In the genomic region with DNA sequence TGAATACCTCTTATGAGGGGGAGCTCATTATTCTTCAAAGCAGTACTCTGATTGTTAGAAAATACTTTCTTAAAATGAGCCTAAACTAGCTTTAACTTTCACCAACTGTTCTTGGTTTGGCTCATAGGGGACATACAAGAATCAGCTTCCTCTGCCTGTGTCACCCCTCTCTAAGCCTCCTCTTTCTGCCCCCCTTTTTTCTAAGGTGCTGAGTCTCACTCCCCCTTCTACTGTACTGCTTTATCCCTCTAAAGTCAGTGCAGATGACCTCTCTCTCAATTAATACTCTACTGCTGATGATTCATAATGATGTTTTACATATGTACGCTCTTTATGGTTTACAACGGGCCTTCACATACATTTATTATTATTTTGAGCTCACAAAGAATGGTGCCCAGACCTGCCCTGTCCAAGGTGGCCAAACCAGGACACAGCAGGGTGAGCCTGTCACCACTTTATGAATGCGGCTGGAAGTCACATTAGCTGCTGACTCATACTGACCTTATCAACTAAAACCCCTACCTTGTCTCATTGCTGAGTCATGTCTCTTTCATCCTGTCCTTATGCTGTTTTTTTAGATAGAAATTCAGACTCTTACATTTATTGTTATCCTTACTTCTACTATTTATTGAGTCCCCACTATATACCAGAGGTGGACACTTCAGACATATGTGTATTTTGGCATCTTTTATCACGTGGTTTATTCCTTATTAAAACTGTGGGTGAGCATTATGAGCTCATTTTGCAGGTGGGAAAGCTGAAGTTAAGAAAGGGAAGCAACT, we compare ENCODE assay signal across 10 cellular contexts.
DNase-seq lines count a peak whose midpoint lies in the region; ATAC-seq and TF ChIP-seq lines count a peak whose summit lies in the region.
"Had no signal": no experiment of that assay in that cellular context is flagged by ENCODE, and none has a peak within 500 bp of the region (broad histone marks: within the 10 kb centered on the region; RNA-seq: fewer than 3 reads in every experiment).

No MANE protein-coding gene starts in this region.

- no peaks in the 10 kb centered on the region for H3K79me2 ChIP-seq in hepatocyte

- H2AFZ ChIP-seq in hepatocyte: no peak overlapping the region

- no peaks in the 10 kb centered on the region for H4K20me1 ChIP-seq in hepatocyte (ENCODE audit: insufficient read depth, poor library complexity, severe bottlenecking)

- 51% methylated on average over 4 of the region's 4 CpGs for WGBS in hepatocyte (ENCODE audit: low lambda C conversion rate, missing lambda C conversion rate)

- TF ChIP-seq CTCF in RWPE2 (IDR thresholded peaks at IDR 0.05; ENCODE audit: poor library complexity, severe bottlenecking): no peak
- TF ChIP-seq CTCF in hepatocyte (IDR thresholded peaks at IDR 0.05; ENCODE audit: poor library complexity): no peak

- H3K4me1 ChIP-seq in RWPE2 (ENCODE audit: insufficient read depth, poor library complexity, severe bottlenecking) (peaks cover 9% of the 10 kb centered on the region), hepatocyte (ENCODE audit: insufficient read depth) (peaks cover 2% of the 10 kb centered on the region)

- H3K9me2 ChIP-seq in hepatocyte (replicated peaks; ENCODE audit: insufficient read depth): no peaks in the 10 kb centered on the region

- no peak overlapping the region for H3K4me3 ChIP-seq in RWPE2 (ENCODE audit: severe bottlenecking)
- no peak overlapping the region for H3K4me3 ChIP-seq in hepatocyte
- H3K4me3 ChIP-seq: lung had no signal

- H3K27ac ChIP-seq in RWPE2 (ENCODE audit: poor library complexity, severe bottlenecking): peak overlapping the region; percentile 11
- no peak overlapping the region for H3K27ac ChIP-seq in hepatocyte

- H3K4me2 ChIP-seq in hepatocyte: no peak overlapping the region

- H3K27me3 ChIP-seq in RWPE2 (ENCODE audit: insufficient read depth, poor library complexity, severe bottlenecking) (no peaks in the 10 kb centered on the region), hepatocyte (peaks cover 3% of the 10 kb centered on the region)

- ATAC-seq in GM18498 (IDR thresholded peaks at IDR 0.05; ENCODE audit: unreplicated experiment) (peak; percentile 53), HG02610 (IDR thresholded peaks at IDR 0.05; ENCODE audit: unreplicated experiment) (peak; percentile 80), RWPE2 (ENCODE audit: low read depth) (peak; percentile 67), HG02678 (IDR thresholded peaks at IDR 0.05; ENCODE audit: unreplicated experiment) (no peak)

- H3K36me3 ChIP-seq in RWPE2 (ENCODE audit: low read depth) (no peaks in the 10 kb centered on the region), hepatocyte (replicated peaks; ENCODE audit: insufficient read depth, low read depth) (no peaks in the 10 kb centered on the region)

- peaks cover 2% of the 10 kb centered on the region for H3K9me3 ChIP-seq in RWPE2 (ENCODE audit: severe bottlenecking)
- no peaks in the 10 kb centered on the region for H3K9me3 ChIP-seq in hepatocyte (ENCODE audit: low read depth)

- no peak for DNase-seq in RWPE2 (ENCODE audit: low spot score)
- peak; percentile 39 for DNase-seq in hepatocyte (ENCODE audit: low spot score)
- DNase-seq in NCI-H748 treated with DMSO at 0.1 percent for 48 hours (lab: John Stamatoyannopoulos, UW): no peak
- DNase-seq in iPS-NIHi11 (ENCODE audit: low spot score): no peak
- no peak for DNase-seq in CD1c-positive myeloid dendritic cell (ENCODE audit: extremely low spot score)
- DNase-seq: stimulated activated CD4-positive, alpha-beta T cell treated with anti-CD3 and anti-CD28 coated beads, Interleukin-4, amount 100 ng/mL, for 24 hours had no signal
